ENCODE assay signal across 1 cellular context in genomic region chr22:22113701-22114100, GRCh38.
TF ChIP-seq lines count a peak whose summit lies in the region.

No MANE protein-coding gene starts in this region.

TF ChIP-seq in K562, 482 proteins besides CTCF, POLR2A, EP300 and RAD21 (continued from another document):
- TF ChIP-seq ZNF318 (IDR thresholded peaks at IDR 0.05; ENCODE audit: borderline replicate concordance in 1 of 2, low read depth in 1 of 2): no peak
- no peak for TF ChIP-seq RREB1 (CRISPR knock-in tag; IDR thresholded peaks at IDR 0.05)
- TF ChIP-seq SAFB (IDR thresholded peaks at IDR 0.05; ENCODE audit: borderline replicate concordance, low read depth, low read length): peak; percentile 25; the same call in 1 of the 2 replicates
- TF ChIP-seq ADNP (tag; IDR thresholded peaks at IDR 0.05): 0 out of 2 replicates have a peak, but pooled peaks have one; percentile 26
